ENCODE assay signal across 23 cellular contexts in genomic region chr19:16022681-16023557, GRCh38.
"Had no signal": no experiment of that assay in that cellular context is flagged by ENCODE, and none has a peak within 500 bp of the region (broad histone marks: within the 10 kb centered on the region; RNA-seq: fewer than 3 reads in every experiment).

No MANE protein-coding gene starts in this region.

- FAIRE-seq: kidney, TTC549 had no signal

- DNase-seq: activated naive CD4-positive, alpha-beta T cell; activated naive CD8-positive, alpha-beta T cell treated with anti-CD3 and anti-CD28 coated beads for 36 hours; amygdala; erythroblast; foreskin fibroblast; heart right ventricle; kidney; naive thymus-derived CD4-positive, alpha-beta T cell; retina; stimulated activated CD4-positive, alpha-beta T cell treated with anti-CD3 and anti-CD28 coated beads, Interleukin-15, amount 100 ng/mL, for 24 hours; stimulated activated CD4-positive, alpha-beta T cell treated with anti-CD3 and anti-CD28 coated beads, Interleukin-2, amount 100 ng/mL, for 48 hours; stimulated activated naive CD4-positive, alpha-beta T cell treated with Interleukin-2 at 50 U/mL for 16 hours; substantia nigra; T-helper 1 cell; thyroid gland; WERI-Rb-1 had no signal

- H3K36me3 Mint-ChIP-seq: activated naive CD8-positive, alpha-beta T cell treated with anti-CD3 and anti-CD28 coated beads for 36 hours; naive thymus-derived CD4-positive, alpha-beta T cell had no signal

- H3K9me3 ChIP-seq: heart right ventricle, sigmoid colon, thyroid gland had no signal

- H3K4me3 ChIP-seq: heart right ventricle, lung, sigmoid colon, smooth muscle cell, thyroid gland had no signal

- H3K27ac Mint-ChIP-seq: activated naive CD8-positive, alpha-beta T cell treated with anti-CD3 and anti-CD28 coated beads for 36 hours; naive thymus-derived CD4-positive, alpha-beta T cell; progenitor cell of endocrine pancreas had no signal

- H3K4me2 ChIP-seq: smooth muscle cell had no signal

- H3K9me3 Mint-ChIP-seq: activated naive CD8-positive, alpha-beta T cell treated with anti-CD3 and anti-CD28 coated beads for 36 hours; neural crest cell had no signal

- H3K27me3 ChIP-seq: sigmoid colon, thyroid gland had no signal

- H3K4me1 Mint-ChIP-seq: neural crest cell had no signal

- H3K36me3 ChIP-seq: heart right ventricle, sigmoid colon, thyroid gland, WERI-Rb-1 had no signal

- ATAC-seq: heart right ventricle; left lobe of liver; naive thymus-derived CD4-positive, alpha-beta T cell had no signal

- H3K4me1 ChIP-seq: heart right ventricle, sigmoid colon, thyroid gland had no signal

- H3K4me3 Mint-ChIP-seq: activated naive CD8-positive, alpha-beta T cell treated with anti-CD3 and anti-CD28 coated beads for 36 hours; naive thymus-derived CD4-positive, alpha-beta T cell; neural crest cell had no signal

- H3K27ac ChIP-seq: heart right ventricle, sigmoid colon, thyroid gland, WERI-Rb-1 had no signal

- H3K27me3 Mint-ChIP-seq: activated naive CD8-positive, alpha-beta T cell treated with anti-CD3 and anti-CD28 coated beads for 36 hours; progenitor cell of endocrine pancreas had no signal
